In the genomic region with DNA sequence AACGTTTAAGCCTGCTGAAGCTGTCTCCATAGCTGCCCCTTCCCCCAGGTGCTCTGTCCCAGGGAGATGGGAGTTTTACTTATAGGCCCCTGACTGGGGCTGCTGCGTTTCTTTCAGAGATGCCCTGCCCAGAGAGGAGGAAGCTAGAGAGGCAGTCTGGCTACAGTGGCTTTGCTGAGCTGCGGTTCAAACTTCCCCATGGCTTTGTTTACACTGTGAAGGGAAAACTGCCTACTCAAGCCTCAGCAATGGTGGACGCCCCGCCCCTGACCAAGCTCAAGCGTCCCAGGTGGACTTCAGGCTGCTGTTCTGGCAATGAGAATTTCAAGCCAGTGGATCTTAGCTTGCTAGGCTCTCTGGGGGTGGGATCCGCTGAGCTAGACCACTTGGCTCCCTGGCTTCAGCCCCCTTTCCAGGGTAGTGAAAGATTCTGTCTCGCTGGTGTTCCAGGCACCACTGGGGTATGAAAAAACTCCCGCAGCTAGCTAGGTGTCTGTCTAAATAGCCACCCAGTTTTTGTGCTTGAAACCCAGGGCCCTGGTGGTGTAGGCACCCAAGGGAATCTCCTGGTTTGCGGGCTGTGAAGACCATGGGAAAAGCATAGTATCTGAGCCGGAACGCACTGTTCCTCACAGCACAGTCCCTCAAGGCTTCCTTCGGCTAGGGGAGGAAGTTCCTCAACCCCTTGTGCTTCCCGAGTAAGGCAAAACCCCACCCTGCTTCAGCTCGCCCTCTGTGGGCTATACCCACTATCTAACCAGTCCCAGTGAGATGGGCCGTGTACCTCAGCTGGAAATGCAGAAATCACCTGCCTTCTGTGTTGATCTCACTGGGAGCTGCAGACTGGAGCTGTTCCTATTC, we compare ENCODE assay signal across 2 cellular contexts.
TF ChIP-seq lines count a peak whose summit lies in the region.
"Not testable (repeated sequence)": the region's sequence is repeated elsewhere in the genome, so short reads cannot be mapped to it uniquely, and the experiment has no call there.

No MANE protein-coding gene starts in this region.

TF ChIP-seq in K562, 482 proteins besides CTCF, POLR2A, EP300 and RAD21 (continues in another document):
- peak; percentile 13 to 83 (median 37) for TF ChIP-seq YY1 (IDR thresholded peaks at IDR 0.05; ENCODE audit: borderline replicate concordance in 1 of 3, control insufficient read depth in 1 of 3, extremely low read depth in 1 of 3, insufficient read depth in 3 of 3, insufficient read length in 1 of 3, insufficient replicate concordance in 2 of 3, low read depth in 1 of 3, low read length in 2 of 3)
- TF ChIP-seq ZNF766 (CRISPR knock-in tag; conservative IDR thresholded peaks at IDR 0.05) = 0 out of 2 replicates have a peak, but pooled peaks have one; percentile 33
- TF ChIP-seq, protein P1, sequence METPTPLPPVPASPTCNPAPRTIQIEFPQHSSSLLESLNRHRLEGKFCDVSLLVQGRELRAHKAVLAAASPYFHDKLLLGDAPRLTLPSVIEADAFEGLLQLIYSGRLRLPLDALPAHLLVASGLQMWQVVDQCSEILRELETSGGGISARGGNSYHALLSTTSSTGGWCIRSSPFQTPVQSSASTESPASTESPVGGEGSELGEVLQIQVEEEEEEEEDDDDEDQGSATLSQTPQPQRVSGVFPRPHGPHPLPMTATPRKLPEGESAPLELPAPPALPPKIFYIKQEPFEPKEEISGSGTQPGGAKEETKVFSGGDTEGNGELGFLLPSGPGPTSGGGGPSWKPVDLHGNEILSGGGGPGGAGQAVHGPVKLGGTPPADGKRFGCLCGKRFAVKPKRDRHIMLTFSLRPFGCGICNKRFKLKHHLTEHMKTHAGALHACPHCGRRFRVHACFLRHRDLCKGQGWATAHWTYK (CRISPR knock-in tag; IDR thresholded peaks at IDR 0.05) = 0 out of 2 replicates have a peak, but pooled peaks have one; percentile 38
- peak; percentile 34; the same call in 1 of the 2 replicates for TF ChIP-seq ESRRA (IDR thresholded peaks at IDR 0.05; ENCODE audit: borderline replicate concordance, low read depth)
- TF ChIP-seq, protein P2, sequence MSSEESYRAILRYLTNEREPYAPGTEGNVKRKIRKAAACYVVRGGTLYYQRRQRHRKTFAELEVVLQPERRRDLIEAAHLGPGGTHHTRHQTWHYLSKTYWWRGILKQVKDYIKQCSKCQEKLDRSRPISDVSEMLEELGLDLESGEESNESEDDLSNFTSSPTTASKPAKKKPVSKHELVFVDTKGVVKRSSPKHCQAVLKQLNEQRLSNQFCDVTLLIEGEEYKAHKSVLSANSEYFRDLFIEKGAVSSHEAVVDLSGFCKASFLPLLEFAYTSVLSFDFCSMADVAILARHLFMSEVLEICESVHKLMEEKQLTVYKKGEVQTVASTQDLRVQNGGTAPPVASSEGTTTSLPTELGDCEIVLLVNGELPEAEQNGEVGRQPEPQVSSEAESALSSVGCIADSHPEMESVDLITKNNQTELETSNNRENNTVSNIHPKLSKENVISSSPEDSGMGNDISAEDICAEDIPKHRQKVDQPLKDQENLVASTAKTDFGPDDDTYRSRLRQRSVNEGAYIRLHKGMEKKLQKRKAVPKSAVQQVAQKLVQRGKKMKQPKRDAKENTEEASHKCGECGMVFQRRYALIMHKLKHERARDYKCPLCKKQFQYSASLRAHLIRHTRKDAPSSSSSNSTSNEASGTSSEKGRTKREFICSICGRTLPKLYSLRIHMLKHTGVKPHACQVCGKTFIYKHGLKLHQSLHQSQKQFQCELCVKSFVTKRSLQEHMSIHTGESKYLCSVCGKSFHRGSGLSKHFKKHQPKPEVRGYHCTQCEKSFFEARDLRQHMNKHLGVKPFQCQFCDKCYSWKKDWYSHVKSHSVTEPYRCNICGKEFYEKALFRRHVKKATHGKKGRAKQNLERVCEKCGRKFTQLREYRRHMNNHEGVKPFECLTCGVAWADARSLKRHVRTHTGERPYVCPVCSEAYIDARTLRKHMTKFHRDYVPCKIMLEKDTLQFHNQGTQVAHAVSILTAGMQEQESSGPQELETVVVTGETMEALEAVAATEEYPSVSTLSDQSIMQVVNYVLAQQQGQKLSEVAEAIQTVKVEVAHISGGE (CRISPR knock-in tag; IDR thresholded peaks at IDR 0.05) = 0 out of 6 replicates have a peak, but pooled peaks of 1 of the 3 experiments have one; percentile 35
- peak in 1 of 2 experiments; percentile 13; a peak in 1 of 4 replicates for TF ChIP-seq NRF1 (conservative IDR thresholded peaks at IDR 0.05 in 1 of 2, IDR thresholded peaks at IDR 0.05 in 1 of 2)
- peak; percentile 88; the same call in 1 of the 2 replicates for TF ChIP-seq FOXK1 (CRISPR knock-in tag; IDR thresholded peaks at IDR 0.05; ENCODE audit: borderline replicate concordance)
- TF ChIP-seq C11orf30 (IDR thresholded peaks at IDR 0.05; ENCODE audit: low read depth) = peak; percentile 48; the same call in 1 of the 2 replicates
- peak; percentile 65; the same call in 1 of the 2 replicates for TF ChIP-seq SPI1 (IDR thresholded peaks at IDR 0.05; ENCODE audit: borderline replicate concordance, low read depth, low read length)
- TF ChIP-seq, protein P3, sequence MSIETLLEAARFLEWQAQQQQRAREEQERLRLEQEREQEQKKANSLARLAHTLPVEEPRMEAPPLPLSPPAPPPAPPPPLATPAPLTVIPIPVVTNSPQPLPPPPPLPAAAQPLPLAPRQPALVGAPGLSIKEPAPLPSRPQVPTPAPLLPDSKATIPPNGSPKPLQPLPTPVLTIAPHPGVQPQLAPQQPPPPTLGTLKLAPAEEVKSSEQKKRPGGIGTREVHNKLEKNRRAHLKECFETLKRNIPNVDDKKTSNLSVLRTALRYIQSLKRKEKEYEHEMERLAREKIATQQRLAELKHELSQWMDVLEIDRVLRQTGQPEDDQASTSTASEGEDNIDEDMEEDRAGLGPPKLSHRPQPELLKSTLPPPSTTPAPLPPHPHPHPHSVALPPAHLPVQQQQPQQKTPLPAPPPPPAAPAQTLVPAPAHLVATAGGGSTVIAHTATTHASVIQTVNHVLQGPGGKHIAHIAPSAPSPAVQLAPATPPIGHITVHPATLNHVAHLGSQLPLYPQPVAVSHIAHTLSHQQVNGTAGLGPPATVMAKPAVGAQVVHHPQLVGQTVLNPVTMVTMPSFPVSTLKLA (conservative IDR thresholded peaks at IDR 0.05) = peak in 1 of 2 experiments; percentile 59; a peak in 2 of 4 replicates

TF ChIP-seq in HepG2, 621 proteins besides CTCF, POLR2A, EP300 and RAD21:
- not testable (repeated sequence) for TF ChIP-seq FOXA1 (IDR thresholded peaks at IDR 0.05)
- TF ChIP-seq FOXA1 (CRISPR knock-in tag; IDR thresholded peaks at IDR 0.05) (peak; percentile 74), PHF20 (CRISPR knock-in tag; IDR thresholded peaks at IDR 0.05) (0 out of 2 replicates have a peak, but pooled peaks have one; percentile 21), FOXA3 (CRISPR knock-in tag; IDR thresholded peaks at IDR 0.05) (peak; percentile 73), HOXA3 (CRISPR knock-in tag; IDR thresholded peaks at IDR 0.05) (peak; percentile 55; the same call in 1 of the 2 replicates), MAFF (IDR thresholded peaks at IDR 0.05; ENCODE audit: low read depth, low read length) (0 out of 2 replicates have a peak, but pooled peaks have one; percentile 1)
- TF ChIP-seq, protein P4, sequence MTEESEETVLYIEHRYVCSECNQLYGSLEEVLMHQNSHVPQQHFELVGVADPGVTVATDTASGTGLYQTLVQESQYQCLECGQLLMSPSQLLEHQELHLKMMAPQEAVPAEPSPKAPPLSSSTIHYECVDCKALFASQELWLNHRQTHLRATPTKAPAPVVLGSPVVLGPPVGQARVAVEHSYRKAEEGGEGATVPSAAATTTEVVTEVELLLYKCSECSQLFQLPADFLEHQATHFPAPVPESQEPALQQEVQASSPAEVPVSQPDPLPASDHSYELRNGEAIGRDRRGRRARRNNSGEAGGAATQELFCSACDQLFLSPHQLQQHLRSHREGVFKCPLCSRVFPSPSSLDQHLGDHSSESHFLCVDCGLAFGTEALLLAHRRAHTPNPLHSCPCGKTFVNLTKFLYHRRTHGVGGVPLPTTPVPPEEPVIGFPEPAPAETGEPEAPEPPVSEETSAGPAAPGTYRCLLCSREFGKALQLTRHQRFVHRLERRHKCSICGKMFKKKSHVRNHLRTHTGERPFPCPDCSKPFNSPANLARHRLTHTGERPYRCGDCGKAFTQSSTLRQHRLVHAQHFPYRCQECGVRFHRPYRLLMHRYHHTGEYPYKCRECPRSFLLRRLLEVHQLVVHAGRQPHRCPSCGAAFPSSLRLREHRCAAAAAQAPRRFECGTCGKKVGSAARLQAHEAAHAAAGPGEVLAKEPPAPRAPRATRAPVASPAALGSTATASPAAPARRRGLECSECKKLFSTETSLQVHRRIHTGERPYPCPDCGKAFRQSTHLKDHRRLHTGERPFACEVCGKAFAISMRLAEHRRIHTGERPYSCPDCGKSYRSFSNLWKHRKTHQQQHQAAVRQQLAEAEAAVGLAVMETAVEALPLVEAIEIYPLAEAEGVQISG (CRISPR knock-in tag; IDR thresholded peaks at IDR 0.05) = peak; percentile 40; the same call in 1 of the 2 replicates
- TF ChIP-seq, protein P5, sequence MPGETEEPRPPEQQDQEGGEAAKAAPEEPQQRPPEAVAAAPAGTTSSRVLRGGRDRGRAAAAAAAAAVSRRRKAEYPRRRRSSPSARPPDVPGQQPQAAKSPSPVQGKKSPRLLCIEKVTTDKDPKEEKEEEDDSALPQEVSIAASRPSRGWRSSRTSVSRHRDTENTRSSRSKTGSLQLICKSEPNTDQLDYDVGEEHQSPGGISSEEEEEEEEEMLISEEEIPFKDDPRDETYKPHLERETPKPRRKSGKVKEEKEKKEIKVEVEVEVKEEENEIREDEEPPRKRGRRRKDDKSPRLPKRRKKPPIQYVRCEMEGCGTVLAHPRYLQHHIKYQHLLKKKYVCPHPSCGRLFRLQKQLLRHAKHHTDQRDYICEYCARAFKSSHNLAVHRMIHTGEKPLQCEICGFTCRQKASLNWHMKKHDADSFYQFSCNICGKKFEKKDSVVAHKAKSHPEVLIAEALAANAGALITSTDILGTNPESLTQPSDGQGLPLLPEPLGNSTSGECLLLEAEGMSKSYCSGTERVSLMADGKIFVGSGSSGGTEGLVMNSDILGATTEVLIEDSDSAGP (CRISPR knock-in tag; IDR thresholded peaks at IDR 0.05; ENCODE audit: borderline replicate concordance) = peak; percentile 18; the same call in 1 of the 2 replicates
- TF ChIP-seq, protein P6, sequence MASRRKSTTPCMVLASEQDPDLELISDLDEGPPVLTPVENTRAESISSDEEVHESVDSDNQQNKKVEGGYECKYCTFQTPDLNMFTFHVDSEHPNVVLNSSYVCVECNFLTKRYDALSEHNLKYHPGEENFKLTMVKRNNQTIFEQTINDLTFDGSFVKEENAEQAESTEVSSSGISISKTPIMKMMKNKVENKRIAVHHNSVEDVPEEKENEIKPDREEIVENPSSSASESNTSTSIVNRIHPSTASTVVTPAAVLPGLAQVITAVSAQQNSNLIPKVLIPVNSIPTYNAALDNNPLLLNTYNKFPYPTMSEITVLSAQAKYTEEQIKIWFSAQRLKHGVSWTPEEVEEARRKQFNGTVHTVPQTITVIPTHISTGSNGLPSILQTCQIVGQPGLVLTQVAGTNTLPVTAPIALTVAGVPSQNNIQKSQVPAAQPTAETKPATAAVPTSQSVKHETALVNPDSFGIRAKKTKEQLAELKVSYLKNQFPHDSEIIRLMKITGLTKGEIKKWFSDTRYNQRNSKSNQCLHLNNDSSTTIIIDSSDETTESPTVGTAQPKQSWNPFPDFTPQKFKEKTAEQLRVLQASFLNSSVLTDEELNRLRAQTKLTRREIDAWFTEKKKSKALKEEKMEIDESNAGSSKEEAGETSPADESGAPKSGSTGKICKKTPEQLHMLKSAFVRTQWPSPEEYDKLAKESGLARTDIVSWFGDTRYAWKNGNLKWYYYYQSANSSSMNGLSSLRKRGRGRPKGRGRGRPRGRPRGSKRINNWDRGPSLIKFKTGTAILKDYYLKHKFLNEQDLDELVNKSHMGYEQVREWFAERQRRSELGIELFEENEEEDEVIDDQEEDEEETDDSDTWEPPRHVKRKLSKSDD (CRISPR knock-in tag; IDR thresholded peaks at IDR 0.05; ENCODE audit: low read depth) = 0 out of 2 replicates have a peak, but pooled peaks have one; percentile 38
